Comparison of ENCODE assay signal across 19 cellular contexts in genomic region chr10:6247041-6247712, GRCh38. TPM values are rescaled to one million over a fixed set of nuclear protein-coding genes. Genes with fewer than 3 reads are reported as not detected.
DNase-seq lines count a peak whose midpoint lies in the region; ATAC-seq and TF ChIP-seq lines count a peak whose summit lies in the region.
"Had no signal": no experiment of that assay in that cellular context is flagged by ENCODE, and none has a peak within 500 bp of the region (broad histone marks: within the 10 kb centered on the region; RNA-seq: fewer than 3 reads in every experiment).

No MANE protein-coding gene starts in this region.

- in situ Hi-C loops in G401 (cut with HindIII; ENCODE audit: low sequenced_read_pairs) = no loop called here
- in situ Hi-C loops in gastrocnemius medialis (cut with MboI; ENCODE audit: low sequenced_read_pairs in 4 of 4) = loop anchor here in 2 of 4 donors (25.0 kb wide), 1 partner anchor 140 kb away; no protein-coding TSS in a partner anchor

- no peaks in the 10 kb centered on the region for H3K27me3 Mint-ChIP-seq in endodermal cell (ENCODE audit: insufficient read depth)
- H3K27me3 Mint-ChIP-seq: activated CD4-positive, alpha-beta memory T cell treated with anti-CD3 and anti-CD28 coated beads, Interleukin-2, amount 10 ng/mL, durations not matched to agents 7 days and 5 days; natural killer cell treated with Interleukin-12 subunit alpha and Interleukin-12 subunit beta and Interleukin-15 and Interleukin-18, amount 100 ng/mL, for 72 hours had no signal

- intact Hi-C loops in gastrocnemius medialis (cut with DNase I; ENCODE audit: low total_unique reads) = no loop called here

- peak; percentile 22 for DNase-seq in G401 (ENCODE audit: low spot score)
- DNase-seq in endodermal cell = peak; percentile 32
- peak; percentile 5 for DNase-seq in pulmonary artery endothelial cell (ENCODE audit: low read depth, low spot score)
- no peak for DNase-seq in Kasumi-1 (lab: John Stamatoyannopoulos, UW)
- no peak for DNase-seq in gastrocnemius medialis
- DNase-seq: activated CD4-positive, alpha-beta memory T cell treated with anti-CD3 and anti-CD28 coated beads, Interleukin-2, amount 10 ng/mL, durations not matched to agents 7 days and 5 days; activated naive CD4-positive, alpha-beta T cell treated with anti-CD3 and anti-CD28 coated beads for 36 hours; cerebellar nuclear complex; DND-41; NCI-H1694 treated with DMSO at 0.1 percent for 48 hours; NCI-H774; stimulated activated CD4-positive, alpha-beta T cell treated with anti-CD3 and anti-CD28 coated beads, Interleukin-15, amount 100 ng/mL, for 24 hours had no signal

- H3K4me1 Mint-ChIP-seq in endodermal cell = peaks cover 7% of the 10 kb centered on the region

- no peak overlapping the region for H3K4me3 Mint-ChIP-seq in endodermal cell
- H3K4me3 Mint-ChIP-seq: activated CD4-positive, alpha-beta memory T cell treated with anti-CD3 and anti-CD28 coated beads, Interleukin-2, amount 10 ng/mL, durations not matched to agents 7 days and 5 days; activated naive CD4-positive, alpha-beta T cell treated with anti-CD3 and anti-CD28 coated beads for 36 hours; natural killer cell treated with Interleukin-12 subunit alpha and Interleukin-12 subunit beta and Interleukin-15 and Interleukin-18, amount 100 ng/mL, for 72 hours had no signal

- no peaks in the 10 kb centered on the region for H3K4me1 ChIP-seq in endodermal cell (ENCODE audit: control insufficient read depth, insufficient read depth, low read length)
- H3K4me1 ChIP-seq in gastrocnemius medialis = no peaks in the 10 kb centered on the region

- WGBS in endodermal cell (ENCODE audit: insufficient coverage in 1 of 2, insufficient read length in 1 of 2), 2 experiments = 92 to 95% methylated on average over 6 to 11 of the region's 11 CpGs

- ATAC-seq in GM21423 (IDR thresholded peaks at IDR 0.05; ENCODE audit: unreplicated experiment) (no peak), gastrocnemius medialis (no peak), GM18870 (IDR thresholded peaks at IDR 0.05; ENCODE audit: unreplicated experiment) (no peak)
- ATAC-seq: esophagus mucosa; GM12878; natural killer cell treated with Interleukin-12 subunit alpha and Interleukin-12 subunit beta and Interleukin-15 and Interleukin-18, amount 100 ng/mL, for 72 hours had no signal

- no peak for TF ChIP-seq POLR2A in gastrocnemius medialis (IDR thresholded peaks at IDR 0.05)

- H3K27ac ChIP-seq in endodermal cell (ENCODE audit: low read depth, low read length) (no peak overlapping the region), layer of hippocampus (ENCODE audit: low read depth, low read length) (peak overlapping the region; percentile 89), gastrocnemius medialis (no peak overlapping the region)
- H3K27ac ChIP-seq: KMS-11 had no signal

- H3K27ac Mint-ChIP-seq in endodermal cell = no peak overlapping the region
- H3K27ac Mint-ChIP-seq: activated CD4-positive, alpha-beta memory T cell treated with anti-CD3 and anti-CD28 coated beads, Interleukin-2, amount 10 ng/mL, durations not matched to agents 7 days and 5 days; activated naive CD4-positive, alpha-beta T cell treated with anti-CD3 and anti-CD28 coated beads for 36 hours had no signal

- TF ChIP-seq CTCF in endodermal cell (conservative IDR thresholded peaks at IDR 0.05) (no peak), gastrocnemius medialis (IDR thresholded peaks at IDR 0.05 in 4 of 5, conservative IDR thresholded peaks at IDR 0.05 in 1 of 5) (no peak)

- no peaks in the 10 kb centered on the region for H3K36me3 ChIP-seq in endodermal cell (ENCODE audit: control insufficient read depth, insufficient read depth, low read length)
- no peaks in the 10 kb centered on the region for H3K36me3 ChIP-seq in gastrocnemius medialis

- H3K9ac ChIP-seq in endodermal cell (ENCODE audit: extremely low read depth, low read length, poor library complexity, severe bottlenecking) = no peak overlapping the region
- H3K9ac ChIP-seq: KMS-11 had no signal

- H3K9me3 ChIP-seq in endodermal cell (ENCODE audit: control insufficient read depth, low read length) (no peaks in the 10 kb centered on the region), gastrocnemius medialis (no peaks in the 10 kb centered on the region)

- no peaks in the 10 kb centered on the region for H3K9me3 Mint-ChIP-seq in endodermal cell
- H3K9me3 Mint-ChIP-seq: activated CD4-positive, alpha-beta memory T cell treated with anti-CD3 and anti-CD28 coated beads, Interleukin-2, amount 10 ng/mL, durations not matched to agents 7 days and 5 days; activated naive CD4-positive, alpha-beta T cell treated with anti-CD3 and anti-CD28 coated beads for 36 hours; natural killer cell treated with Interleukin-12 subunit alpha and Interleukin-12 subunit beta and Interleukin-15 and Interleukin-18, amount 100 ng/mL, for 72 hours had no signal

- H3K36me3 Mint-ChIP-seq in endodermal cell (ENCODE audit: low read depth) = peaks cover 2% of the 10 kb centered on the region
- H3K36me3 Mint-ChIP-seq: natural killer cell treated with Interleukin-12 subunit alpha and Interleukin-12 subunit beta and Interleukin-15 and Interleukin-18, amount 100 ng/mL, for 72 hours had no signal

- no peak overlapping the region for H3K4me3 ChIP-seq in endodermal cell (ENCODE audit: low read length)
- H3K4me3 ChIP-seq in gastrocnemius medialis = no peak overlapping the region
- H3K4me3 ChIP-seq: GM12878 had no signal

- H3K27me3 ChIP-seq in endodermal cell (ENCODE audit: control insufficient read depth, insufficient read depth, low read length, poor library complexity, severe bottlenecking) = no peaks in the 10 kb centered on the region
- no peaks in the 10 kb centered on the region for H3K27me3 ChIP-seq in layer of hippocampus (ENCODE audit: control insufficient read depth, insufficient read depth, low read length)
- no peaks in the 10 kb centered on the region for H3K27me3 ChIP-seq in gastrocnemius medialis

RNA-seq across cellular contexts. Expression of gene PFKFB3, which starts 44.4 kb away (rescaled TPM):
- 5.2 and 11.0 TPM in 2 replicates for total RNA-seq in G401 (2014; rRNA removed; shearing (Covaris generic))
- total RNA-seq in endodermal cell (10 to 100 TPM; 31.2 to 34.5 TPM), pulmonary artery endothelial cell (28.4 and 39.3 TPM in 2 replicates), gastrocnemius medialis (1,000 to 10,000 TPM in 1 of 4 donors, 100 to 1,000 TPM in 3; 218 to 1,159 (median 337) TPM)
- 32.6 TPM for polyA plus RNA-seq in endodermal cell (2013, experiment 1 of 2)
- 31.8 TPM for polyA plus RNA-seq in endodermal cell (2013, experiment 2 of 2)

Comparison
In these comparisons a context has a peak if more than half of its experiments do, and no peak if none do; other contexts are left out.
1. DNase-seq: peak in G401 (single experiment), endodermal cell (single experiment) and pulmonary artery endothelial cell (single experiment); none in Kasumi-1 (0 of 2) and gastrocnemius medialis (0 of 2).